Comparison of ENCODE assay signal across 12 cellular contexts in genomic region chr3:175956964-175957363, GRCh38.
DNase-seq lines count a peak whose midpoint lies in the region; TF ChIP-seq lines count a peak whose summit lies in the region.
"Had no signal": no experiment of that assay in that cellular context is flagged by ENCODE, and none has a peak within 500 bp of the region (broad histone marks: within the 10 kb centered on the region; RNA-seq: fewer than 3 reads in every experiment).

No MANE protein-coding gene starts in this region.

- 67 to 70% methylated on average over 3 of the region's 3 CpGs for WGBS in endodermal cell (ENCODE audit: insufficient coverage in 1 of 2, insufficient read length in 1 of 2), 2 experiments
- no CpG with 5 or more reads among the region's 3 CpGs for WGBS in trophoblast cell (ENCODE audit: extremely low coverage, insufficient coverage, insufficient read length)

- no peak overlapping the region for H3K4me2 ChIP-seq in trophoblast cell (ENCODE audit: low read length)

- no peak overlapping the region for H2AFZ ChIP-seq in trophoblast cell (ENCODE audit: insufficient read depth, low read length, poor library complexity)

- H2AK5ac ChIP-seq in trophoblast cell (ENCODE audit: low read length): no peak overlapping the region

- no peak overlapping the region for H3K27ac Mint-ChIP-seq in endodermal cell
- H3K27ac Mint-ChIP-seq: IgD-negative memory B cell had no signal

- H3K9me3 ChIP-seq in endodermal cell (ENCODE audit: control insufficient read depth, low read length) (peaks cover 8% of the 10 kb centered on the region), trophoblast cell (ENCODE audit: insufficient read depth, low read depth, low read length) (no peaks in the 10 kb centered on the region), right atrium auricular region (no peaks in the 10 kb centered on the region)
- H3K9me3 ChIP-seq: upper lobe of right lung had no signal

- no peak overlapping the region for H2BK12ac ChIP-seq in trophoblast cell (ENCODE audit: low read length)

- no peaks in the 10 kb centered on the region for H3K36me3 Mint-ChIP-seq in endodermal cell (ENCODE audit: low read depth)
- H3K36me3 Mint-ChIP-seq: IgD-negative memory B cell had no signal

- H3K27me3 ChIP-seq in endodermal cell (ENCODE audit: control insufficient read depth, insufficient read depth, low read length, poor library complexity, severe bottlenecking): no peaks in the 10 kb centered on the region
- H3K27me3 ChIP-seq in trophoblast cell (ENCODE audit: insufficient read depth, low read length): no peaks in the 10 kb centered on the region
- no peaks in the 10 kb centered on the region for H3K27me3 ChIP-seq in right atrium auricular region
- H3K27me3 ChIP-seq: upper lobe of right lung had no signal

- no peak overlapping the region for H3K4me3 Mint-ChIP-seq in endodermal cell
- H3K4me3 Mint-ChIP-seq: IgD-negative memory B cell had no signal

- H3K79me1 ChIP-seq in trophoblast cell (ENCODE audit: low read length): no peaks in the 10 kb centered on the region

- no peaks in the 10 kb centered on the region for H3K4me1 Mint-ChIP-seq in endodermal cell
- H3K4me1 Mint-ChIP-seq: IgD-negative memory B cell had no signal

- no peak overlapping the region for H4K8ac ChIP-seq in trophoblast cell (ENCODE audit: low read depth, low read length)

- H3K18ac ChIP-seq in trophoblast cell (ENCODE audit: low read length): no peak overlapping the region

- CTCF ChIA-PET in RWPE1 (lab: Yijun Ruan, JAX): interaction anchor here (1.0 kb wide), 1 partner anchor 473 kb away, joined by 5 read pairs; no protein-coding TSS in a partner anchor

- H3K4ac ChIP-seq in trophoblast cell (ENCODE audit: low read depth, low read length): no peak overlapping the region

- no peaks in the 10 kb centered on the region for H3K27me3 Mint-ChIP-seq in endodermal cell (ENCODE audit: insufficient read depth)
- H3K27me3 Mint-ChIP-seq: IgD-negative memory B cell had no signal

- peak; percentile 7 for DNase-seq in NCI-H2171 treated with DMSO at 0.1 percent for 48 hours (lab: John Stamatoyannopoulos, UW)
- no peak for DNase-seq in NCI-H2171 (lab: John Stamatoyannopoulos, UW)
- DNase-seq in NAMALWA (ENCODE audit: low spot score): peak; percentile 24
- no peak for DNase-seq in endodermal cell
- peak; percentile 16 to 82 for DNase-seq in trophoblast cell
- no peak for DNase-seq in AML-193 (lab: John Stamatoyannopoulos, UW)
- no peak for DNase-seq in right atrium auricular region (ENCODE audit: low spot score)
- no peak for DNase-seq in RWPE1 (ENCODE audit: low spot score)
- DNase-seq: activated effector memory CD4-positive, alpha-beta T cell treated with Interleukin-2 at 50 U/mL for 16 hours; occipital lobe; upper lobe of right lung had no signal

- no peak overlapping the region for H3K23ac ChIP-seq in trophoblast cell (ENCODE audit: low read length)

- no peak overlapping the region for H3K14ac ChIP-seq in trophoblast cell (ENCODE audit: low read length)

- POLR2A ChIA-PET in RWPE1 (lab: Yijun Ruan, JAX; ENCODE audit: low non-redundant PET): no interaction called here

- H3K9ac ChIP-seq in endodermal cell (ENCODE audit: extremely low read depth, low read length, poor library complexity, severe bottlenecking) (no peak overlapping the region), trophoblast cell (ENCODE audit: low read length) (no peak overlapping the region)

- peaks cover 7% of the 10 kb centered on the region for H3K9me3 Mint-ChIP-seq in endodermal cell

- H3K4me3 ChIP-seq in endodermal cell (ENCODE audit: low read length) (no peak overlapping the region), trophoblast cell (ENCODE audit: low read depth, low read length) (no peak overlapping the region), right atrium auricular region (no peak overlapping the region)
- H3K4me3 ChIP-seq: upper lobe of right lung had no signal

- no peak overlapping the region for H4K12ac ChIP-seq in trophoblast cell (ENCODE audit: low read depth, low read length)

- TF ChIP-seq CTCF in endodermal cell (conservative IDR thresholded peaks at IDR 0.05) (peak; percentile 73), right atrium auricular region (IDR thresholded peaks at IDR 0.05) (no peak), RWPE1 (conservative IDR thresholded peaks at IDR 0.05; ENCODE audit: low read depth) (no peak)

- no peak overlapping the region for H2BK5ac ChIP-seq in trophoblast cell (ENCODE audit: low read depth, low read length, poor library complexity)

- no peak overlapping the region for H4K91ac ChIP-seq in trophoblast cell (ENCODE audit: low read depth, low read length)

- no peak overlapping the region for H2BK120ac ChIP-seq in trophoblast cell (ENCODE audit: insufficient read depth, low read length, poor library complexity)

- no peaks in the 10 kb centered on the region for H3K36me3 ChIP-seq in endodermal cell (ENCODE audit: control insufficient read depth, insufficient read depth, low read length)
- H3K36me3 ChIP-seq in trophoblast cell (ENCODE audit: control insufficient read depth in 1 of 2, insufficient read depth in 2 of 2, low read length in 2 of 2): no peaks in the 10 kb centered on the region
- H3K36me3 ChIP-seq in right atrium auricular region: no peaks in the 10 kb centered on the region
- H3K36me3 ChIP-seq: upper lobe of right lung had no signal

- no peaks in the 10 kb centered on the region for H3K79me2 ChIP-seq in trophoblast cell (ENCODE audit: control insufficient read depth, insufficient read depth, low read length, poor library complexity)

- H3K4me1 ChIP-seq in endodermal cell (ENCODE audit: control insufficient read depth, insufficient read depth, low read length) (no peaks in the 10 kb centered on the region), trophoblast cell (ENCODE audit: control insufficient read depth in 1 of 2, insufficient read depth in 2 of 2, low read length in 2 of 2) (no peaks in the 10 kb centered on the region), right atrium auricular region (no peaks in the 10 kb centered on the region)
- H3K4me1 ChIP-seq: upper lobe of right lung had no signal

- H3K27ac ChIP-seq in endodermal cell (ENCODE audit: low read depth, low read length): no peak overlapping the region
- no peak overlapping the region for H3K27ac ChIP-seq in trophoblast cell (ENCODE audit: low read depth, low read length)
- H3K27ac ChIP-seq in right atrium auricular region: no peak overlapping the region
- no peak overlapping the region for H3K27ac ChIP-seq in RWPE1
- H3K27ac ChIP-seq: upper lobe of right lung had no signal

Comparison
In these comparisons a context has a peak if more than half of its experiments do, and no peak if none do; other contexts are left out.
1. DNase-seq: peak in NCI-H2171 treated with DMSO at 0.1 percent for 48 hours (single experiment), NAMALWA (single experiment) and trophoblast cell (2 of 2); none in NCI-H2171 (single experiment), endodermal cell (single experiment), AML-193 (0 of 2), right atrium auricular region (single experiment) and RWPE1 (single experiment).